In the genomic region with DNA sequence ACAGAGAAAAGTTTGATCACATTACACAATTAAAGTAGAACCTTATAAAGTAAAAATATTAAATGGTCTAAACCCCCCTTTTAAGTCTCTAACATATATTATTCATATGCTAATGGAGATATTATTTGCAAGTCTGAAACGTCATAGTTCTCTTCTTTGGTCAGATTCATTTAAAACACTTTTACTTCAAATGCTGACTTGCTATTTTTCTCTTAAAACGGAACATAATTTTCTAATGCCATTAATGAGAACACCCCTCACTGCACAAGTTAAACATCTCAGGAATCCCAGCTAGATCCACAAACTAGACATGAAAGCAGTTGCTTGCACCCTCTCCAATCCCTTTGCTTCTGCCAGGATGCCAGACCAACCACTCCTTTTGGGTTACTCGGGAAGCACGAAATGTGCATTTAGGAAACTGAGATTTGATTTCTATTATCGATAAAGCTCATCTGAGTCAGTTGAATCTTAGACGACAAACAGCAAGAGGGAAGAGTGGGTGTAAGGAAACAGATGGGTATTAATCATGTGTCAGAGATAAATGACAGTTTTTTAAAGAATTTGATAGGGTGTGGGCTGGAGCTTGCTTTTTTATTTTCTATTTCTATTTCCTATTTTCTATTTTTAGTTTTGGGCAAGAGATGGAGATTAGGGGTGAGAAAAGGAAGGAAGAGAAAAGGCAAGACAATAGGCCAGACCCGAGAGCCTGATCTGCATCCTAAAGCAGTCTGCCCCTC, we compare ENCODE assay signal across 9 cellular contexts. TPM values are rescaled to one million over a fixed set of nuclear protein-coding genes. Genes with fewer than 3 reads are reported as not detected.
DNase-seq lines count a peak whose midpoint lies in the region; TF ChIP-seq lines count a peak whose summit lies in the region.
"Had no signal": no experiment of that assay in that cellular context is flagged by ENCODE, and none has a peak within 500 bp of the region (broad histone marks: within the 10 kb centered on the region; RNA-seq: fewer than 3 reads in every experiment).

No MANE protein-coding gene starts in this region.

- H3K4me1 Mint-ChIP-seq in dendritic cell treated with granulocyte-macrophage colony-stimulating factor and Interleukin-4, amounts not matched to agents 40 ng/mL and 50 ng/mL, for 4 days (ENCODE audit: low read depth) = peaks cover 14% of the 10 kb centered on the region
- peaks cover 11% of the 10 kb centered on the region for H3K4me1 Mint-ChIP-seq in osteocyte (ENCODE audit: unreplicated experiment)

- peak overlapping the region; percentile 27 for H3K27ac Mint-ChIP-seq in dendritic cell treated with granulocyte-macrophage colony-stimulating factor and Interleukin-4, amounts not matched to agents 40 ng/mL and 50 ng/mL, for 4 days
- no peak overlapping the region for H3K27ac Mint-ChIP-seq in osteocyte (ENCODE audit: unreplicated experiment)

- peaks cover 22% of the 10 kb centered on the region for H3K27me3 ChIP-seq in MG63

- H3K4me3 ChIP-seq in MG63 = peak overlapping the region; percentile 52

- DNase-seq in NCI-H1694 treated with DMSO at 0.1 percent for 48 hours (lab: John Stamatoyannopoulos, UW) (peak; percentile 25), NCI-H1694 (lab: John Stamatoyannopoulos, UW) (no peak), MG63 (no peak), osteocyte (ENCODE audit: extremely low spot score, unreplicated experiment) (no peak), mucosa of gallbladder (ENCODE audit: low spot score) (no peak), GM19240 (ENCODE audit: insufficient read length, low spot score) (no peak), GDM1 (lab: John Stamatoyannopoulos, UW) (no peak)

- H3K9me3 ChIP-seq in MG63 = no peaks in the 10 kb centered on the region
- H3K9me3 ChIP-seq: gastroesophageal sphincter had no signal

- no peaks in the 10 kb centered on the region for H3K36me3 ChIP-seq in MG63
- H3K36me3 ChIP-seq: gastroesophageal sphincter had no signal

- H3K36me3 Mint-ChIP-seq in dendritic cell treated with granulocyte-macrophage colony-stimulating factor and Interleukin-4, amounts not matched to agents 40 ng/mL and 50 ng/mL, for 4 days (ENCODE audit: low read depth) = no peaks in the 10 kb centered on the region
- H3K36me3 Mint-ChIP-seq in osteocyte (ENCODE audit: unreplicated experiment) = no peaks in the 10 kb centered on the region

- no peaks in the 10 kb centered on the region for H3K9me3 Mint-ChIP-seq in dendritic cell treated with granulocyte-macrophage colony-stimulating factor and Interleukin-4, amounts not matched to agents 40 ng/mL and 50 ng/mL, for 4 days
- no peaks in the 10 kb centered on the region for H3K9me3 Mint-ChIP-seq in osteocyte (ENCODE audit: unreplicated experiment)

- H3K27me3 Mint-ChIP-seq in dendritic cell treated with granulocyte-macrophage colony-stimulating factor and Interleukin-4, amounts not matched to agents 40 ng/mL and 50 ng/mL, for 4 days = peaks cover 70% of the 10 kb centered on the region
- peaks cover 62% of the 10 kb centered on the region for H3K27me3 Mint-ChIP-seq in osteocyte (ENCODE audit: unreplicated experiment)

- TF ChIP-seq CTCF in osteocyte (IDR thresholded peaks at IDR 0.05) = no peak

- intact Hi-C loops in dendritic cell treated with granulocyte-macrophage colony-stimulating factor and Interleukin-4, amounts not matched to agents 40 ng/mL and 50 ng/mL, for 4 days (cut with micrococcal nuclease) = no loop called here

- H3K4me3 Mint-ChIP-seq in dendritic cell treated with granulocyte-macrophage colony-stimulating factor and Interleukin-4, amounts not matched to agents 40 ng/mL and 50 ng/mL, for 4 days = peak overlapping the region; percentile 67
- H3K4me3 Mint-ChIP-seq in osteocyte (ENCODE audit: unreplicated experiment) = peak overlapping the region; percentile 21

RNA-seq across cellular contexts. Expression of gene ADD2, which starts 1.5 kb away (rescaled TPM):
- 3.4 and 13.3 TPM in 2 replicates for total RNA-seq in MG63 (2014; rRNA removed; shearing (Covaris generic); ENCODE audit: low replicate concordance)
- total RNA-seq in osteocyte (not detected in 2 replicates), mucosa of gallbladder (0.95 TPM)

RNA-seq across cellular contexts. Expression of gene FIGLA, which starts 23.9 kb away (rescaled TPM):
- total RNA-seq in MG63 (2014; rRNA removed; shearing (Covaris generic); ENCODE audit: low replicate concordance) = not detected in 2 replicates
- not detected in 2 replicates for total RNA-seq in osteocyte
- not detected for total RNA-seq in mucosa of gallbladder
- total RNA-seq: gastroesophageal sphincter had no signal

RNA-seq across cellular contexts. Expression of gene CLEC4F, which starts 53.9 kb away (rescaled TPM):
- not detected in 2 replicates for total RNA-seq in MG63 (2014; rRNA removed; shearing (Covaris generic); ENCODE audit: low replicate concordance)
- not detected in 2 replicates for total RNA-seq in osteocyte
- total RNA-seq in mucosa of gallbladder = 0.17 TPM
